In the genomic region with DNA sequence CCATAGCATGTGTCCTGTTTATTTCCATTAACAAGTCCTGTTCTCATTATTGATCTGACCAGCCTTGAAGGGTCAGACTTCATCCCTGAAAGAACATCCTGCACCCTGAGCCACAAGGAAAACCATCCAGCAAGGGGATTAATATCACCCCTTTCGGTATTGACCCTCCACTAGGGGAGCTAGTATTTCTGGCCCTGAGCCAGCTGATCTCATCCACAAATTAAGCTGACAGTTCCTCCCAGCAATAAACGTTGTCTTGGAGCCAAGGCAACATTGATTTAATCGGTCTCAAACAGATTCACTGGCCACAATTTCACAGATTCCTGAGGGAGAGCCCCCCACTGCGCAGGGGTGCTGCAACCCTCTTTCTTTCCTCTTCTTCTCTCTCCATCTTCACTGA, we compare ENCODE assay signal across 1 cellular context.
TF ChIP-seq lines count a peak whose summit lies in the region.

No MANE protein-coding gene starts in this region.

TF ChIP-seq in SK-N-SH, 30 proteins besides CTCF, POLR2A, EP300 and RAD21 (continued from another document):
- TF ChIP-seq IRF3 (IDR thresholded peaks at IDR 0.05; ENCODE audit: low read depth, low read length) = no peak
- TF ChIP-seq NRF1 (IDR thresholded peaks at IDR 0.05; ENCODE audit: low read depth, low read length) = no peak
- TF ChIP-seq ZBTB33 (IDR thresholded peaks at IDR 0.05; ENCODE audit: borderline replicate concordance, low read depth) = no peak
- no peak for TF ChIP-seq RCOR1 (IDR thresholded peaks at IDR 0.05; ENCODE audit: low read length)
- TF ChIP-seq RFX5 (IDR thresholded peaks at IDR 0.05; ENCODE audit: low read length) = no peak
